11 cellular contexts compared by ENCODE assay signal in the genomic region with DNA sequence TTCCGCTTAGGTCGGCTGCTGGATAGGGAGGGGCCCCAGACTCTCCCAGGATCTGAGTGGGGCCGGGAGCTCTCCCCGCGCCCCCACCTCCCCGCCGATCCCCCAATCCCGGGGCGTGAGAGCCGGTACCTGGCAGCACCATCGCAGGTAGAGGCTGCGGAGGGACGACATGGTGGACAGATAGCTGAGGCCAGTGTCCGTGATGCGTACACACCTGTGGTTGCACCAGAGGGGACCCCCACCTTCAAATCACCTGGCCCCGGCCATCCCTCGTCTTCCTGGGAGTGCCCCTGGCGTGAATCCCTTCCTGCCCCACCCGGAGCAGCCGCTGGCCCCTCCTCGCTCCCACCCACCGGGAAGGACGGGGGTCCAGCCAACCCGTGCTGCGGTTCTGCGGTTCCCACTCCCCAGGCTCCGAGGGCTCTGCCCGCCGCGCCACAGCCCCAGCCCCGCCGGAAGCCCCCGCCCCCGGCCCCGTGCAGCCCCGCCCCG. TPM values are rescaled to one million over a fixed set of nuclear protein-coding genes. Genes with fewer than 3 reads are reported as not detected.
DNase-seq lines count a peak whose midpoint lies in the region; ATAC-seq and TF ChIP-seq lines count a peak whose summit lies in the region.
"Had no signal": no experiment of that assay in that cellular context is flagged by ENCODE, and none has a peak within 500 bp of the region (broad histone marks: within the 10 kb centered on the region; RNA-seq: fewer than 3 reads in every experiment).

No MANE protein-coding gene starts in this region.

- H3K4me1 Mint-ChIP-seq in activated T-cell treated with anti-CD3 and anti-CD28 coated beads, Interleukin-2, amount 50 U/mL, for 4 hours (ENCODE audit: low read depth): peaks cover 28% of the 10 kb centered on the region
- H3K4me1 Mint-ChIP-seq in stimulated activated memory B cell treated with anti-CD40 and anti-IgM and Interleukin-4, amounts not matched to agents 10 μg/mL and 1 μg/mL and 100 μg/mL, for 72 hours: peaks cover 39% of the 10 kb centered on the region

- H3K4me3 ChIP-seq in PC-3 (ENCODE audit: low read length) (peak overlapping the region; percentile 65), epithelial cell of proximal tubule (ENCODE audit: low read depth, low read length) (peak overlapping the region; percentile 8)

- no TSS peak for BruUV-seq in PC-3 (replicated peaks; lab: Mats Ljungman, UMichigan)

- no peak overlapping the region for H3K27ac ChIP-seq in PC-3 (ENCODE audit: low read length)

- H3K4me2 ChIP-seq in PC-3 (ENCODE audit: low read length): peak overlapping the region; percentile 88

- CTCF ChIA-PET in PC-3 (lab: Charles Lee): no interaction called here

- no peaks in the 10 kb centered on the region for H3K79me2 ChIP-seq in PC-3 (ENCODE audit: low read length)

- H3K9me3 ChIP-seq in PC-3 (ENCODE audit: low read length): no peaks in the 10 kb centered on the region

- peaks cover 4% of the 10 kb centered on the region for H3F3A ChIP-seq in PC-3 (ENCODE audit: low read length, unreplicated experiment)

- peaks cover 2% of the 10 kb centered on the region for H3K27me3 Mint-ChIP-seq in activated T-cell treated with anti-CD3 and anti-CD28 coated beads, Interleukin-2, amount 50 U/mL, for 4 hours (ENCODE audit: low read depth)
- peaks cover 41% of the 10 kb centered on the region for H3K27me3 Mint-ChIP-seq in stimulated activated memory B cell treated with anti-CD40 and anti-IgM and Interleukin-4, amounts not matched to agents 10 μg/mL and 1 μg/mL and 100 μg/mL, for 72 hours

- POLR2A ChIA-PET in PC-3 (lab: Charles Lee; ENCODE audit: unreplicated experiment): interaction anchor here (1.0 to 1.1 kb wide), 2 partner anchors 59 to 93 kb away, joined by 4 to 9 read pairs; partner anchors contain the start of genes CHTF18, METTL26 and RPUSD1

- ATAC-seq in activated T-cell treated with anti-CD3 and anti-CD28 coated beads, Interleukin-2, amount 50 U/mL, for 4 hours: no peak
- ATAC-seq in PC-3: no peak; the same call in 1 of the 2 replicates
- ATAC-seq in stimulated activated memory B cell treated with anti-CD40 and anti-IgM and Interleukin-4, amounts not matched to agents 10 μg/mL and 1 μg/mL and 100 μg/mL, for 72 hours: no peak

- no peak overlapping the region for H3K27ac Mint-ChIP-seq in stimulated activated memory B cell treated with anti-CD40 and anti-IgM and Interleukin-4, amounts not matched to agents 10 μg/mL and 1 μg/mL and 100 μg/mL, for 72 hours
- H3K27ac Mint-ChIP-seq: nephron progenitor cell had no signal

- no peaks in the 10 kb centered on the region for H3K9me2 ChIP-seq in PC-3 (replicated peaks; ENCODE audit: low read length)

- in situ Hi-C loops in G401 (cut with HindIII; ENCODE audit: low sequenced_read_pairs): no loop called here

- H3K27me3 ChIP-seq in PC-3 (ENCODE audit: low read length): no peaks in the 10 kb centered on the region

- intact Hi-C loops in PC-3 (cut with micrococcal nuclease): no loop called here

- no peaks in the 10 kb centered on the region for H3K36me3 ChIP-seq in PC-3 (ENCODE audit: low read depth, low read length)

- DNase-seq in activated T-cell treated with anti-CD3 and anti-CD28 coated beads, Interleukin-2, amount 50 U/mL, for 4 hours: no peak
- DNase-seq in activated T-cell treated with anti-CD3 and anti-CD28 coated beads for 4 hours (no peak), PC-3 (no peak), epithelial cell of proximal tubule (ENCODE audit: low read depth) (no peak), NCI-H526 treated with DMSO at 0.1 percent for 48 hours (lab: John Stamatoyannopoulos, UW) (no peak), COLO829 (ENCODE audit: low spot score) (no peak), G401 (ENCODE audit: low spot score) (no peak)
- DNase-seq: NCI-H1694 had no signal

- H3K4me3 Mint-ChIP-seq in activated T-cell treated with anti-CD3 and anti-CD28 coated beads, Interleukin-2, amount 50 U/mL, for 4 hours: peak overlapping the region; percentile 46
- H3K4me3 Mint-ChIP-seq in stimulated activated memory B cell treated with anti-CD40 and anti-IgM and Interleukin-4, amounts not matched to agents 10 μg/mL and 1 μg/mL and 100 μg/mL, for 72 hours: peak overlapping the region; percentile 38

- no peak overlapping the region for H3K9ac ChIP-seq in PC-3 (ENCODE audit: low read length)

- TF ChIP-seq CTCF in PC-3 (conservative IDR thresholded peaks at IDR 0.05; ENCODE audit: low read depth, low read length) (no peak), epithelial cell of proximal tubule (conservative IDR thresholded peaks at IDR 0.05; ENCODE audit: low read depth, low read length) (no peak)

- peaks cover 14% of the 10 kb centered on the region; the same call in 1 of the 2 replicates for H3K4me1 ChIP-seq in PC-3 (ENCODE audit: insufficient read depth, low read length)

- H3K9me3 Mint-ChIP-seq in activated T-cell treated with anti-CD3 and anti-CD28 coated beads, Interleukin-2, amount 50 U/mL, for 4 hours: no peaks in the 10 kb centered on the region
- peaks cover 5% of the 10 kb centered on the region for H3K9me3 Mint-ChIP-seq in stimulated activated memory B cell treated with anti-CD40 and anti-IgM and Interleukin-4, amounts not matched to agents 10 μg/mL and 1 μg/mL and 100 μg/mL, for 72 hours

- H2AFZ ChIP-seq in PC-3 (ENCODE audit: low read length): no peak overlapping the region

- H3K36me3 Mint-ChIP-seq in activated T-cell treated with anti-CD3 and anti-CD28 coated beads, Interleukin-2, amount 50 U/mL, for 4 hours (ENCODE audit: insufficient read depth): no peaks in the 10 kb centered on the region
- H3K36me3 Mint-ChIP-seq in stimulated activated memory B cell treated with anti-CD40 and anti-IgM and Interleukin-4, amounts not matched to agents 10 μg/mL and 1 μg/mL and 100 μg/mL, for 72 hours: no peaks in the 10 kb centered on the region

- H4K20me1 ChIP-seq in PC-3 (ENCODE audit: low read length): no peaks in the 10 kb centered on the region

RNA-seq across cellular contexts. Expression of gene WDR24, which starts 4.7 kb away (rescaled TPM):
- 10 to 100 TPM; 28.2 to 32.4 (median 29.1) TPM for total RNA-seq in activated T-cell treated with anti-CD3 and anti-CD28 coated beads, Interleukin-2, amount 50 U/mL, for 4 hours
- 9.5 and 12.7 TPM in 2 replicates for total RNA-seq in PC-3 (2014; rRNA removed)
- 10.1 and 16.3 TPM in 2 replicates for total RNA-seq in epithelial cell of proximal tubule
- total RNA-seq in G401 (2014; rRNA removed; shearing (Covaris generic)): 6.2 and 7.9 TPM in 2 replicates

RNA-seq across cellular contexts. Expression of gene FBXL16, which starts 10.7 kb away (rescaled TPM):
- total RNA-seq in activated T-cell treated with anti-CD3 and anti-CD28 coated beads, Interleukin-2, amount 50 U/mL, for 4 hours: 1 to 10 TPM; 2.0 to 6.0 (median 4.8) TPM
- total RNA-seq in PC-3 (2014; rRNA removed) (4.3 and 7.5 TPM in 2 replicates), epithelial cell of proximal tubule (0.07 and 0.46 TPM in 2 replicates)
- 14.6 and 19.4 TPM in 2 replicates for total RNA-seq in G401 (2014; rRNA removed; shearing (Covaris generic))
- total RNA-seq: subcutaneous adipose tissue had no signal

RNA-seq across cellular contexts. Expression of gene JMJD8, which starts 10.8 kb away (rescaled TPM):
- 10 to 100 TPM; 77.0 to 90.4 (median 88.7) TPM for total RNA-seq in activated T-cell treated with anti-CD3 and anti-CD28 coated beads, Interleukin-2, amount 50 U/mL, for 4 hours
- 81.3 and 90.5 TPM in 2 replicates for total RNA-seq in PC-3 (2014; rRNA removed)
- total RNA-seq in epithelial cell of proximal tubule: 65.6 and 98.0 TPM in 2 replicates
- 3.8 and 4.0 TPM in 2 replicates for total RNA-seq in G401 (2014; rRNA removed; shearing (Covaris generic))

RNA-seq across cellular contexts. Expression of gene STUB1, which starts 14.7 kb away (rescaled TPM):
- total RNA-seq in activated T-cell treated with anti-CD3 and anti-CD28 coated beads, Interleukin-2, amount 50 U/mL, for 4 hours: 100 to 1,000 TPM; 117 to 136 (median 127) TPM
- total RNA-seq in PC-3 (2014; rRNA removed) (152 and 226 TPM in 2 replicates), epithelial cell of proximal tubule (158 and 202 TPM in 2 replicates)
- 145 and 207 TPM in 2 replicates for total RNA-seq in G401 (2014; rRNA removed; shearing (Covaris generic))

RNA-seq across cellular contexts. Expression of gene RHBDL1, which starts 19.4 kb away (rescaled TPM):
- total RNA-seq in activated T-cell treated with anti-CD3 and anti-CD28 coated beads, Interleukin-2, amount 50 U/mL, for 4 hours: under 1 TPM; 0.52 to 0.71 (median 0.53) TPM
- total RNA-seq in PC-3 (2014; rRNA removed) (1.7 and 3.7 TPM in 2 replicates), epithelial cell of proximal tubule (0.43 and 1.2 TPM in 2 replicates)
- 1.1 and 1.5 TPM in 2 replicates for total RNA-seq in G401 (2014; rRNA removed; shearing (Covaris generic))

Comparison
In these comparisons a context has a peak if more than half of its experiments do, and no peak if none do; other contexts are left out.
1. RNA of gene JMJD8, which starts 10.8 kb away (total RNA-seq): 77.0 to 90.4 TPM in activated T-cell treated with anti-CD3 and anti-CD28 coated beads, Interleukin-2, amount 50 U/mL, for 4 hours, 81.3 to 90.5 TPM in PC-3 and 65.6 to 98.0 TPM in epithelial cell of proximal tubule; 3.8 to 4.0 TPM in G401; every median in the first group is over 10 times any median in the second.